Comparison of ENCODE assay signal across 27 cellular contexts in genomic region chr5:150785950-150786349, GRCh38. TPM values are rescaled to one million over a fixed set of nuclear protein-coding genes. Genes with fewer than 3 reads are reported as not detected.
DNase-seq lines count a peak whose midpoint lies in the region; ATAC-seq and TF ChIP-seq lines count a peak whose summit lies in the region.
"Had no signal": no experiment of that assay in that cellular context is flagged by ENCODE, and none has a peak within 500 bp of the region (broad histone marks: within the 10 kb centered on the region; RNA-seq: fewer than 3 reads in every experiment).

No MANE protein-coding gene starts in this region.

- peak overlapping the region; percentile 13 for H3K27ac ChIP-seq in rectal smooth muscle tissue (ENCODE audit: low read depth, low read length)
- H3K27ac ChIP-seq: BLaER1 treated with 17β-estradiol and CSF1 and Interleukin-3, amounts not matched to agents 10 nM and 100 nM; coronary artery; foreskin keratinocyte; hepatocyte; ovary; SJCRH30; testis had no signal

- intact Hi-C loops in activated T-helper 2 cell treated with anti-CD3 and anti-CD28 coated beads, Interferon-gamma antibody, Interleukin-2, Interleukin-4, amounts not matched to agents 10 μg/mL and 5 μg/mL and 100 μg/mL, durations not matched to agents 14 hours and 24 hours and 36 hours (cut with micrococcal nuclease), result no loop called here

- peaks cover 3 to 4% of the 10 kb centered on the region in 2 donors for H3K9me3 Mint-ChIP-seq in activated T-cell treated with anti-CD3 and anti-CD28 coated beads, Interleukin-2, amount 50 U/mL, for 72 hours
- no peaks in the 10 kb centered on the region for H3K9me3 Mint-ChIP-seq in HFFc6
- peaks cover 5% of the 10 kb centered on the region for H3K9me3 Mint-ChIP-seq in activated T-helper 2 cell treated with anti-CD3 and anti-CD28 coated beads, Interferon-gamma antibody, Interleukin-2, Interleukin-4, amounts not matched to agents 10 μg/mL and 5 μg/mL and 100 μg/mL, durations not matched to agents 14 hours and 24 hours and 36 hours
- H3K9me3 Mint-ChIP-seq: effector memory CD8-positive, alpha-beta T cell had no signal

- H3K27me3 ChIP-seq in rectal smooth muscle tissue (ENCODE audit: control insufficient read depth, insufficient read depth, low read length), result no peaks in the 10 kb centered on the region
- H3K27me3 ChIP-seq: BLaER1 treated with 17β-estradiol and CSF1 and Interleukin-3, amounts not matched to agents 10 nM and 100 nM; foreskin keratinocyte; hepatocyte; ovary; Peyer's patch; SJCRH30; testis had no signal

- no peak overlapping the region for H3K4me3 ChIP-seq in rectal smooth muscle tissue (ENCODE audit: low read length)
- H3K4me3 ChIP-seq: BLaER1 treated with 17β-estradiol and CSF1 and Interleukin-3, amounts not matched to agents 10 nM and 100 nM; coronary artery; hepatocyte; ovary; Peyer's patch; SJCRH30; testis had no signal

- peak overlapping the region; percentile 16 for H3K27ac Mint-ChIP-seq in activated T-cell treated with anti-CD3 and anti-CD28 coated beads, Interleukin-2, amount 50 U/mL, for 72 hours
- peak overlapping the region; percentile 61; the same call in 1 of the 2 replicates for H3K27ac Mint-ChIP-seq in HFFc6
- H3K27ac Mint-ChIP-seq in activated T-helper 2 cell treated with anti-CD3 and anti-CD28 coated beads, Interferon-gamma antibody, Interleukin-2, Interleukin-4, amounts not matched to agents 10 μg/mL and 5 μg/mL and 100 μg/mL, durations not matched to agents 14 hours and 24 hours and 36 hours, result peak overlapping the region; percentile 44
- H3K27ac Mint-ChIP-seq: activated B cell treated with CpG ODN at 0.5 μM for 24 hours; naive B cell; stimulated activated memory B cell treated with anti-CD40 and anti-IgM and Interleukin-4, amounts not matched to agents 10 μg/mL and 1 μg/mL and 100 μg/mL, for 72 hours had no signal

- TF ChIP-seq CTCF in HFFc6 (IDR thresholded peaks at IDR 0.05), result no peak

- peaks cover 91% of the 10 kb centered on the region for H3K4me1 Mint-ChIP-seq in activated T-cell treated with anti-CD3 and anti-CD28 coated beads, Interleukin-2, amount 50 U/mL, for 72 hours (ENCODE audit: low read depth)
- peaks cover 94% of the 10 kb centered on the region for H3K4me1 Mint-ChIP-seq in HFFc6 (ENCODE audit: low read depth)
- peaks cover 71% of the 10 kb centered on the region for H3K4me1 Mint-ChIP-seq in activated T-helper 2 cell treated with anti-CD3 and anti-CD28 coated beads, Interferon-gamma antibody, Interleukin-2, Interleukin-4, amounts not matched to agents 10 μg/mL and 5 μg/mL and 100 μg/mL, durations not matched to agents 14 hours and 24 hours and 36 hours (ENCODE audit: low read depth)

- no peaks in the 10 kb centered on the region for H3K27me3 Mint-ChIP-seq in activated T-cell treated with anti-CD3 and anti-CD28 coated beads, Interleukin-2, amount 50 U/mL, for 72 hours (ENCODE audit: low read depth)
- no peaks in the 10 kb centered on the region; the same call in 1 of the 2 replicates for H3K27me3 Mint-ChIP-seq in HFFc6 (ENCODE audit: insufficient read depth)
- no peaks in the 10 kb centered on the region for H3K27me3 Mint-ChIP-seq in activated T-helper 2 cell treated with anti-CD3 and anti-CD28 coated beads, Interferon-gamma antibody, Interleukin-2, Interleukin-4, amounts not matched to agents 10 μg/mL and 5 μg/mL and 100 μg/mL, durations not matched to agents 14 hours and 24 hours and 36 hours (ENCODE audit: low read depth)

- peaks cover 9 to 29% of the 10 kb centered on the region in 2 donors for H3K36me3 Mint-ChIP-seq in activated T-cell treated with anti-CD3 and anti-CD28 coated beads, Interleukin-2, amount 50 U/mL, for 72 hours (ENCODE audit: insufficient read depth in 2 of 2)
- H3K36me3 Mint-ChIP-seq in HFFc6 (ENCODE audit: low read depth), result peaks cover 11% of the 10 kb centered on the region; the same call in 1 of the 2 replicates
- H3K36me3 Mint-ChIP-seq in activated T-helper 2 cell treated with anti-CD3 and anti-CD28 coated beads, Interferon-gamma antibody, Interleukin-2, Interleukin-4, amounts not matched to agents 10 μg/mL and 5 μg/mL and 100 μg/mL, durations not matched to agents 14 hours and 24 hours and 36 hours (ENCODE audit: low read depth), result peaks cover 44% of the 10 kb centered on the region
- H3K36me3 Mint-ChIP-seq: naive B cell had no signal

- no peak for ATAC-seq in activated T-cell treated with anti-CD3 and anti-CD28 coated beads, Interleukin-2, amount 50 U/mL, for 72 hours (replicated peaks in 1 of 2)
- no peak for ATAC-seq in HG03139 (IDR thresholded peaks at IDR 0.05; ENCODE audit: unreplicated experiment)
- ATAC-seq: effector memory CD8-positive, alpha-beta T cell; esophagus mucosa; foreskin keratinocyte; stimulated activated memory B cell treated with anti-CD40 and anti-IgM and Interleukin-4, amounts not matched to agents 10 μg/mL and 1 μg/mL and 100 μg/mL, for 72 hours had no signal

- peak overlapping the region in 1 of 2 donors; percentile 58 for H3K4me3 Mint-ChIP-seq in activated T-cell treated with anti-CD3 and anti-CD28 coated beads, Interleukin-2, amount 50 U/mL, for 72 hours
- no peak overlapping the region for H3K4me3 Mint-ChIP-seq in HFFc6
- H3K4me3 Mint-ChIP-seq in activated T-helper 2 cell treated with anti-CD3 and anti-CD28 coated beads, Interferon-gamma antibody, Interleukin-2, Interleukin-4, amounts not matched to agents 10 μg/mL and 5 μg/mL and 100 μg/mL, durations not matched to agents 14 hours and 24 hours and 36 hours (ENCODE audit: low read depth), result no peak overlapping the region
- H3K4me3 Mint-ChIP-seq: activated B cell treated with CpG ODN at 0.5 μM for 24 hours; effector memory CD8-positive, alpha-beta T cell; naive B cell; stimulated activated memory B cell treated with anti-CD40 and anti-IgM and Interleukin-4, amounts not matched to agents 10 μg/mL and 1 μg/mL and 100 μg/mL, for 72 hours had no signal

- no peaks in the 10 kb centered on the region for H3K36me3 ChIP-seq in rectal smooth muscle tissue (ENCODE audit: control insufficient read depth, insufficient read depth, low read length)
- H3K36me3 ChIP-seq: ovary, Peyer's patch, SJCRH30 had no signal

- peaks cover 30% of the 10 kb centered on the region for H3K4me1 ChIP-seq in rectal smooth muscle tissue (ENCODE audit: control insufficient read depth, insufficient read depth, low read length)

- no peak for DNase-seq in activated T-cell treated with anti-CD3 and anti-CD28 coated beads, Interleukin-2, amount 50 U/mL, for 72 hours
- DNase-seq in activated T-cell treated with anti-CD3 and anti-CD28 coated beads for 4 hours (no peak), HFFc6 (no peak), NCI-H2081 (lab: John Stamatoyannopoulos, UW) (no peak)
- DNase-seq in activated T-helper 2 cell treated with anti-CD3 and anti-CD28 coated beads, Interferon-gamma antibody, Interleukin-2, Interleukin-4, amounts not matched to agents 10 μg/mL and 5 μg/mL and 100 μg/mL, durations not matched to agents 14 hours and 24 hours and 36 hours (ENCODE audit: low spot score), result no peak
- DNase-seq: activated B cell treated with CpG ODN at 0.5 μM for 24 hours; activated CD8-positive, alpha-beta memory T cell treated with anti-CD3 and anti-CD28 coated beads for 24 hours; effector memory CD8-positive, alpha-beta T cell; foreskin keratinocyte; Karpas-422; MV-4-11; naive B cell; NCI-H1694; NCI-H2171 treated with DMSO at 0.1 percent for 48 hours; NCI-H524; ovary; Peyer's patch; SJCRH30; stimulated activated CD4-positive, alpha-beta T cell treated with anti-CD3 and anti-CD28 coated beads, Interleukin-4, amount 100 ng/mL, for 1 hour; testis had no signal

- no peak overlapping the region for H3K9ac ChIP-seq in rectal smooth muscle tissue (ENCODE audit: low read length)
- H3K9ac ChIP-seq: BLaER1 treated with 17β-estradiol and CSF1 and Interleukin-3, amounts not matched to agents 10 nM and 100 nM had no signal

RNA-seq across cellular contexts. Expression of gene SMIM3, which starts 7.4 kb away (rescaled TPM):
- 10 to 100 TPM; 24.7 to 38.0 TPM for total RNA-seq in activated T-cell treated with anti-CD3 and anti-CD28 coated beads, Interleukin-2, amount 50 U/mL, for 72 hours
- 10 to 100 TPM; 32.5 to 51.1 (median 37.9) TPM for total RNA-seq in HFFc6 (2021; fragmentation: NEBNext Ultra II Directional; extraction: Animal tissue kit (Norgen Biotek cat#: 25700))
- total RNA-seq in activated T-helper 2 cell treated with anti-CD3 and anti-CD28 coated beads, Interferon-gamma antibody, Interleukin-2, Interleukin-4, amounts not matched to agents 10 μg/mL and 5 μg/mL and 100 μg/mL, durations not matched to agents 14 hours and 24 hours and 36 hours, result 24.5 and 25.7 TPM in 2 replicates

RNA-seq across cellular contexts. Expression of gene DCTN4, which starts 27.1 kb away (rescaled TPM):
- 10 to 100 TPM; 58.1 to 61.5 TPM for total RNA-seq in activated T-cell treated with anti-CD3 and anti-CD28 coated beads, Interleukin-2, amount 50 U/mL, for 72 hours
- 10 to 100 TPM; 60.1 to 76.9 (median 68.7) TPM for total RNA-seq in HFFc6 (2021; fragmentation: NEBNext Ultra II Directional; extraction: Animal tissue kit (Norgen Biotek cat#: 25700))
- total RNA-seq in activated T-helper 2 cell treated with anti-CD3 and anti-CD28 coated beads, Interferon-gamma antibody, Interleukin-2, Interleukin-4, amounts not matched to agents 10 μg/mL and 5 μg/mL and 100 μg/mL, durations not matched to agents 14 hours and 24 hours and 36 hours, result 40.9 and 44.7 TPM in 2 replicates
